31 cellular contexts compared by ENCODE assay signal in genomic region chr12:60529261-60529660, GRCh38.
DNase-seq lines count a peak whose midpoint lies in the region; ATAC-seq and TF ChIP-seq lines count a peak whose summit lies in the region.
"Had no signal": no experiment of that assay in that cellular context is flagged by ENCODE, and none has a peak within 500 bp of the region (broad histone marks: within the 10 kb centered on the region; RNA-seq: fewer than 3 reads in every experiment).

No MANE protein-coding gene starts in this region.

- H3K4me3 ChIP-seq in esophagus muscularis mucosa: no peak overlapping the region
- H3K4me3 ChIP-seq: A549; BLaER1; BLaER1 treated with 17β-estradiol and CSF1 and Interleukin-3, amounts not matched to agents 10 nM and 100 nM had no signal

- no peaks in the 10 kb centered on the region for H3K36me3 ChIP-seq in esophagus muscularis mucosa
- H3K36me3 ChIP-seq: BE2C; BLaER1; BLaER1 treated with 17β-estradiol and CSF1 and Interleukin-3, amounts not matched to agents 10 nM and 100 nM had no signal

- TF ChIP-seq EP300 in esophagus muscularis mucosa (IDR thresholded peaks at IDR 0.05): no peak

- peak; percentile 11 for DNase-seq in Right ventricle myocardium inferior (ENCODE audit: missing footprints)
- DNase-seq in left ventricle myocardium superior: no peak
- DNase-seq in M059J (ENCODE audit: low read depth): peak; percentile 8
- DNase-seq in esophagus muscularis mucosa (ENCODE audit: extremely low spot score): peak; percentile 78
- DNase-seq in T-helper 2 cell: no peak
- DNase-seq: 8988T; ACHN; AML-193; BE2C; C1 segment of cervical spinal cord; Caco-2; Calu3; CD4-positive, alpha-beta memory T cell; CD4-positive, alpha-beta T cell; CD4-positive, CD25-positive, alpha-beta regulatory T cell; CD8-positive, alpha-beta memory T cell; CD8-positive, alpha-beta T cell; COR-L47; DMS 273 treated with DMSO at 0.1 percent for 48 hours; DMS153; DMS53; DMS79; DMS79 treated with DMSO at 0.1 percent for 48 hours; DND-41; EL had no signal

- no peak for TF ChIP-seq CTCF in esophagus muscularis mucosa (IDR thresholded peaks at IDR 0.05)

- H3K27me3 ChIP-seq in esophagus muscularis mucosa: no peaks in the 10 kb centered on the region
- H3K27me3 ChIP-seq: BE2C; BLaER1; BLaER1 treated with 17β-estradiol and CSF1 and Interleukin-3, amounts not matched to agents 10 nM and 100 nM had no signal

- no peak for TF ChIP-seq POLR2A in esophagus muscularis mucosa (IDR thresholded peaks at IDR 0.05; ENCODE audit: low read depth)

- no peaks in the 10 kb centered on the region for H3K4me1 ChIP-seq in esophagus muscularis mucosa
- H3K4me1 ChIP-seq: A549; BE2C; BLaER1; BLaER1 treated with 17β-estradiol and CSF1 and Interleukin-3, amounts not matched to agents 10 nM and 100 nM; Caco-2 had no signal

- ATAC-seq in Right ventricle myocardium inferior (no peak), left ventricle myocardium superior (no peak), HG03039 (IDR thresholded peaks at IDR 0.05; ENCODE audit: unreplicated experiment) (no peak)
- ATAC-seq: A549; CD8-positive, alpha-beta T cell had no signal

- no peak overlapping the region for H3K27ac ChIP-seq in esophagus muscularis mucosa (replicated peaks in 1 of 4)
- H3K27ac ChIP-seq: 22Rv1; A549; BLaER1; BLaER1 treated with 17β-estradiol and CSF1 and Interleukin-3, amounts not matched to agents 10 nM and 100 nM; C4-2B had no signal

- intact Hi-C loops in Right ventricle myocardium inferior (cut with DNase I) (no loop called here), left ventricle myocardium superior (cut with micrococcal nuclease) (no loop called here), esophagus muscularis mucosa (cut with DNase I) (no loop called here)

- WGBS in esophagus muscularis mucosa: 91% methylated on average over 1 of the region's 1 CpG

- no peaks in the 10 kb centered on the region for H3K9me3 ChIP-seq in esophagus muscularis mucosa
- H3K9me3 ChIP-seq: A549; BE2C; BLaER1; BLaER1 treated with 17β-estradiol and CSF1 and Interleukin-3, amounts not matched to agents 10 nM and 100 nM; Caco-2 had no signal

Comparison
In these comparisons a context has a peak if more than half of its experiments do, and no peak if none do; other contexts are left out.
1. DNase-seq: peak in Right ventricle myocardium inferior (single experiment), M059J (single experiment) and esophagus muscularis mucosa (single experiment); none in left ventricle myocardium superior (single experiment) and T-helper 2 cell (0 of 5).